In the genomic region with DNA sequence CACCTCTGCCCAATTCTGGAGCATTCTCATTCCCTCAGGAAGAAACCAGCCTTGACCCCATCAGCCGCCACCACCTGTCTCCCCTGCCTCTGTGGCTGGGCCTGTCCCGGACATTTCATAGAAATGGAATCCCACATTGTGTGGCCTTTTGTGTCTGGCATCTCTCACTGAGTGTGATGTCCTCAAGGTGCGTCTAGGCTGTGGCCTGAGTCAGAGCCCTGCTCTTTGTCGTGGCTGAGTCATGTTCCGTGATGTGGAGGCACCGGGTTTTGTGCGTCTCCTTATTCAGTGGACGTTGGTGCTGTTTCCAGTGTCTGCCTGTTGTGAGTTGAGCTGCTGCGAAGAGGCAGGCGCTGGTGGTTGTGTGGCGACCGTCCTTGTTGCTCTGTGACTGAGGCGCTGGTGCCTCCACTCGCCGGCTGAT, we compare ENCODE assay signal across 12 cellular contexts. TPM values are rescaled to one million over a fixed set of nuclear protein-coding genes. Genes with fewer than 3 reads are reported as not detected.
DNase-seq lines count a peak whose midpoint lies in the region; ATAC-seq and TF ChIP-seq lines count a peak whose summit lies in the region.
"Had no signal": no experiment of that assay in that cellular context is flagged by ENCODE, and none has a peak within 500 bp of the region (broad histone marks: within the 10 kb centered on the region; RNA-seq: fewer than 3 reads in every experiment).

No MANE protein-coding gene starts in this region.

- CTCF ChIA-PET in activated CD8-positive, alpha-beta T cell treated with anti-CD3 and anti-CD28 coated beads for 36 hours (lab: Charles Lee) = no interaction called here

- ATAC-seq in activated CD8-positive, alpha-beta T cell treated with anti-CD3 and anti-CD28 coated beads for 36 hours = no peak
- ATAC-seq in foreskin keratinocyte (peak; percentile 54), HG03469 (IDR thresholded peaks at IDR 0.05; ENCODE audit: unreplicated experiment) (no peak)

- peaks cover 11% of the 10 kb centered on the region for H3K4me1 ChIP-seq in foreskin keratinocyte

- H3K36me3 Mint-ChIP-seq in activated CD8-positive, alpha-beta T cell treated with anti-CD3 and anti-CD28 coated beads for 36 hours (ENCODE audit: low read depth) = peaks cover 14% of the 10 kb centered on the region
- peaks cover 12% of the 10 kb centered on the region for H3K36me3 Mint-ChIP-seq in stimulated activated naive CD8-positive, alpha-beta T cell treated with anti-CD3 and anti-CD28 coated beads, Interleukin-15, Interleukin-2, amounts not matched to agents 100 ng/mL and 50 ng/mL, for 24 hours (ENCODE audit: low read depth)

- peak overlapping the region; percentile 0 for H3K4me3 Mint-ChIP-seq in activated CD8-positive, alpha-beta T cell treated with anti-CD3 and anti-CD28 coated beads for 36 hours
- peak overlapping the region; percentile 47 for H3K4me3 Mint-ChIP-seq in stimulated activated naive CD8-positive, alpha-beta T cell treated with anti-CD3 and anti-CD28 coated beads, Interleukin-15, Interleukin-2, amounts not matched to agents 100 ng/mL and 50 ng/mL, for 24 hours

- TF ChIP-seq CTCF in activated CD8-positive, alpha-beta T cell treated with anti-CD3 and anti-CD28 coated beads for 36 hours (IDR thresholded peaks at IDR 0.05) = no peak
- no peak for TF ChIP-seq CTCF in foreskin keratinocyte (conservative IDR thresholded peaks at IDR 0.05)

- no peaks in the 10 kb centered on the region for H3K27me3 ChIP-seq in foreskin keratinocyte

- peak overlapping the region; percentile 49 for H3K27ac ChIP-seq in foreskin keratinocyte
- no peak overlapping the region for H3K27ac ChIP-seq in caudate nucleus (ENCODE audit: low read depth, low read length)

- H3K4me1 Mint-ChIP-seq in activated CD8-positive, alpha-beta T cell treated with anti-CD3 and anti-CD28 coated beads for 36 hours (ENCODE audit: low read depth) = peaks cover 51% of the 10 kb centered on the region
- H3K4me1 Mint-ChIP-seq in stimulated activated naive CD8-positive, alpha-beta T cell treated with anti-CD3 and anti-CD28 coated beads, Interleukin-15, Interleukin-2, amounts not matched to agents 100 ng/mL and 50 ng/mL, for 24 hours (ENCODE audit: low read depth) = peaks cover 54% of the 10 kb centered on the region

- no peaks in the 10 kb centered on the region for H3K27me3 Mint-ChIP-seq in activated CD8-positive, alpha-beta T cell treated with anti-CD3 and anti-CD28 coated beads for 36 hours
- H3K27me3 Mint-ChIP-seq in stimulated activated naive CD8-positive, alpha-beta T cell treated with anti-CD3 and anti-CD28 coated beads, Interleukin-15, Interleukin-2, amounts not matched to agents 100 ng/mL and 50 ng/mL, for 24 hours = no peaks in the 10 kb centered on the region

- peak; percentile 70 for DNase-seq in activated effector memory CD4-positive, alpha-beta T cell treated with anti-CD3 and anti-CD28 coated beads, Interleukin-2, amount 50 U/mL, for 16 hours
- DNase-seq in activated effector memory CD4-positive, alpha-beta T cell treated with Interleukin-2 at 50 U/mL for 16 hours = no peak
- DNase-seq in activated CD8-positive, alpha-beta T cell treated with anti-CD3 and anti-CD28 coated beads for 36 hours = peak; percentile 63
- DNase-seq in foreskin keratinocyte = peak; percentile 71 to 83
- DNase-seq in OCI-M2 (lab: John Stamatoyannopoulos, UW; ENCODE audit: unreplicated experiment) = no peak
- DNase-seq in caudate nucleus (lab: John Stamatoyannopoulos, UW) = no peak
- DNase-seq: C1 segment of cervical spinal cord; effector CD4-positive, alpha-beta T cell; NCI-H2029 treated with DMSO at 0.1 percent for 48 hours had no signal

- POLR2A ChIA-PET in activated CD8-positive, alpha-beta T cell treated with anti-CD3 and anti-CD28 coated beads for 36 hours (lab: Charles Lee) = interaction anchor here (0.6 kb wide), 1 partner anchor 15 kb away, joined by 5 read pairs; no protein-coding TSS in a partner anchor

- peak overlapping the region; percentile 30 for H3K27ac Mint-ChIP-seq in activated CD8-positive, alpha-beta T cell treated with anti-CD3 and anti-CD28 coated beads for 36 hours
- peak overlapping the region; percentile 78 for H3K27ac Mint-ChIP-seq in stimulated activated naive CD8-positive, alpha-beta T cell treated with anti-CD3 and anti-CD28 coated beads, Interleukin-15, Interleukin-2, amounts not matched to agents 100 ng/mL and 50 ng/mL, for 24 hours

- H3K9me3 Mint-ChIP-seq in activated CD8-positive, alpha-beta T cell treated with anti-CD3 and anti-CD28 coated beads for 36 hours = no peaks in the 10 kb centered on the region
- no peaks in the 10 kb centered on the region for H3K9me3 Mint-ChIP-seq in stimulated activated naive CD8-positive, alpha-beta T cell treated with anti-CD3 and anti-CD28 coated beads, Interleukin-15, Interleukin-2, amounts not matched to agents 100 ng/mL and 50 ng/mL, for 24 hours

- intact Hi-C loops in activated CD8-positive, alpha-beta T cell treated with anti-CD3 and anti-CD28 coated beads for 36 hours (cut with micrococcal nuclease) = no loop called here

RNA-seq across cellular contexts. Expression of a gene that starts 3.5 kb away (rescaled TPM):
- total RNA-seq in activated CD8-positive, alpha-beta T cell treated with anti-CD3 and anti-CD28 coated beads for 36 hours = 10 to 100 TPM; 39.9 to 40.9 TPM
- 39.7 and 43.1 TPM in 2 replicates for total RNA-seq in foreskin keratinocyte
- 36.7 and 37.9 TPM in 2 replicates for polyA plus RNA-seq in foreskin keratinocyte

RNA-seq across cellular contexts. Expression of a gene that starts 9.1 kb away (rescaled TPM):
- 10 to 100 TPM; 15.7 to 17.0 TPM for total RNA-seq in activated CD8-positive, alpha-beta T cell treated with anti-CD3 and anti-CD28 coated beads for 36 hours
- total RNA-seq in foreskin keratinocyte = 12.3 and 12.6 TPM in 2 replicates
- 17.2 and 17.8 TPM in 2 replicates for polyA plus RNA-seq in foreskin keratinocyte

RNA-seq across cellular contexts. Expression of a gene that starts 26.3 kb away (rescaled TPM):
- total RNA-seq in activated CD8-positive, alpha-beta T cell treated with anti-CD3 and anti-CD28 coated beads for 36 hours = not detected
- not detected in 2 replicates for total RNA-seq in foreskin keratinocyte
- not detected in 2 replicates for polyA plus RNA-seq in foreskin keratinocyte
- total RNA-seq: mononuclear cell had no signal

RNA-seq across cellular contexts. Expression of a gene that starts 29.3 kb away (rescaled TPM):
- total RNA-seq in activated CD8-positive, alpha-beta T cell treated with anti-CD3 and anti-CD28 coated beads for 36 hours = 1 to 10 TPM; 1.6 to 3.8 TPM
- not detected in 2 replicates for total RNA-seq in foreskin keratinocyte
- polyA plus RNA-seq in foreskin keratinocyte = 0.08 TPM in 1 of 2 replicates, not detected in the other
- total RNA-seq: mononuclear cell had no signal

RNA-seq across cellular contexts. Expression of a gene that starts 29.4 kb away (rescaled TPM):
- total RNA-seq in activated CD8-positive, alpha-beta T cell treated with anti-CD3 and anti-CD28 coated beads for 36 hours = 1 to 10 TPM; 1.6 to 2.4 TPM
- total RNA-seq in foreskin keratinocyte = not detected in 2 replicates
- polyA plus RNA-seq in foreskin keratinocyte = not detected in 2 replicates

Comparison
In these comparisons a context has a peak if more than half of its experiments do, and no peak if none do; other contexts are left out.
1. DNase-seq: peak in activated effector memory CD4-positive, alpha-beta T cell treated with anti-CD3 and anti-CD28 coated beads, Interleukin-2, amount 50 U/mL, for 16 hours (single experiment), activated CD8-positive, alpha-beta T cell treated with anti-CD3 and anti-CD28 coated beads for 36 hours (single experiment) and foreskin keratinocyte (2 of 2); none in activated effector memory CD4-positive, alpha-beta T cell treated with Interleukin-2 at 50 U/mL for 16 hours (single experiment), OCI-M2 (single experiment) and caudate nucleus (0 of 61).